In the genomic region with DNA sequence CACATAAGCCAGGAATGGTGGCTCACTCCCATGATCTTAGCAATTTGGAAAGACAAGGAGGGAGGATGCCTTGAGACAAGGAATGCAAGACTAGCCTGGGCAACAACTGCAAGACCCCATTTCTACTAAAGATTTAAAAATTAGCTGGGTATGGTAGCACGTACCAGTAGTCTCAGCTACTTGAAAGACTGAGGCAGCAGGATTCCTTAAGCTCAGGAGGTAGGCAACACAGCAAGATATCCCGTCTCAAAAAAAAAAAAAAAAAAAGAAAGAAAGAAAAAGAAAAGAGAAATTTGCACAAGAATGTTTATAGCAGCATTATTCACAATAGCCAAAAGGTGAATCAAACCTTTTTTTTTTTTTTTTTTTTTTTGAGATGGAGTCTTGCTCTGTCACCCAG, we compare ENCODE assay signal across 1 cellular context.
TF ChIP-seq lines count a peak whose summit lies in the region.

No MANE protein-coding gene starts in this region.

TF ChIP-seq in GM23338, 12 proteins besides CTCF, POLR2A, EP300 and RAD21 (continued from another document):
- TF ChIP-seq STAT1 (IDR thresholded peaks at IDR 0.05; ENCODE audit: unreplicated experiment), result no peak
TF ChIP-seq in GM23338: peak in this region for 0.
